ENCODE assay signal across 8 cellular contexts in genomic region chr1:48471103-48471502, GRCh38. TPM values are rescaled to one million over a fixed set of nuclear protein-coding genes. Genes with fewer than 3 reads are reported as not detected.
DNase-seq lines count a peak whose midpoint lies in the region; TF ChIP-seq lines count a peak whose summit lies in the region.

No MANE protein-coding gene starts in this region.

- H3K4me3 ChIP-seq in AG09309 (ENCODE audit: control insufficient read depth, low read depth, low read length), result peak overlapping the region; percentile 71
- peak overlapping the region; percentile 89 to 95 (median 92) for H3K4me3 ChIP-seq in esophagus muscularis mucosa

- CTCF ChIA-PET in RWPE1 (lab: Yijun Ruan, JAX), result no interaction called here

- DNase-seq in AG09309 (ENCODE audit: low read depth), result no peak
- no peak for DNase-seq in RWPE1 (ENCODE audit: low spot score)
- DNase-seq in esophagus muscularis mucosa (ENCODE audit: extremely low spot score), result no peak
- no peak for DNase-seq in nephron progenitor cell
- no peak for DNase-seq in NCI-H774 (lab: John Stamatoyannopoulos, UW)
- DNase-seq in activated gamma-delta T cell treated with Interleukin-2 at 50 U/mL for 16 hours, result no peak
- no peak for DNase-seq in GM03348 (ENCODE audit: low spot score)
- no peak for DNase-seq in NCI-H82 treated with DMSO at 0.1 percent for 48 hours (lab: John Stamatoyannopoulos, UW; ENCODE audit: unreplicated experiment)

- H3K4me1 Mint-ChIP-seq in nephron progenitor cell, result peaks cover 32% of the 10 kb centered on the region

- H3K4me3 Mint-ChIP-seq in nephron progenitor cell, result peak overlapping the region; percentile 92

- peaks cover 5% of the 10 kb centered on the region for H3K36me3 Mint-ChIP-seq in nephron progenitor cell (ENCODE audit: low read depth)

- peak overlapping the region; percentile 61 for H3K27ac ChIP-seq in RWPE1
- H3K27ac ChIP-seq in esophagus muscularis mucosa (replicated peaks in 1 of 4), result peak overlapping the region; percentile 92 to 95 (median 94)

- no peak for TF ChIP-seq EP300 in esophagus muscularis mucosa (IDR thresholded peaks at IDR 0.05)

- H3K9me3 Mint-ChIP-seq in nephron progenitor cell, result peaks cover 13% of the 10 kb centered on the region

- no peak for TF ChIP-seq POLR2A in esophagus muscularis mucosa (IDR thresholded peaks at IDR 0.05; ENCODE audit: low read depth)

- intact Hi-C loops in esophagus muscularis mucosa (cut with DNase I), result no loop called here

- TF ChIP-seq CTCF in AG09309 (IDR thresholded peaks at IDR 0.05; ENCODE audit: control insufficient read depth, insufficient read depth, low read depth, low read length, missing control alignments) (no peak), RWPE1 (conservative IDR thresholded peaks at IDR 0.05; ENCODE audit: low read depth) (no peak), esophagus muscularis mucosa (IDR thresholded peaks at IDR 0.05) (no peak), nephron progenitor cell (IDR thresholded peaks at IDR 0.05) (no peak)

- POLR2A ChIA-PET in RWPE1 (lab: Yijun Ruan, JAX; ENCODE audit: low non-redundant PET), result no interaction called here

- H3K27me3 ChIP-seq in esophagus muscularis mucosa, result no peaks in the 10 kb centered on the region

- H3K4me1 ChIP-seq in esophagus muscularis mucosa, result peaks cover 19 to 44% (median 36%) of the 10 kb centered on the region in 4 donors

- no peaks in the 10 kb centered on the region for H3K9me3 ChIP-seq in esophagus muscularis mucosa

- WGBS in esophagus muscularis mucosa, result 38% methylated on average over 5 of the region's 5 CpGs

- no peaks in the 10 kb centered on the region for H3K36me3 ChIP-seq in esophagus muscularis mucosa

- peak overlapping the region; percentile 63 for H3K27ac Mint-ChIP-seq in nephron progenitor cell

- peaks cover 1% of the 10 kb centered on the region for H3K27me3 Mint-ChIP-seq in nephron progenitor cell (ENCODE audit: low read depth, poor library complexity)

RNA-seq across cellular contexts. Expression of gene SPATA6, which starts 0.9 kb away (rescaled TPM):
- 10 to 100 TPM; 12.4 to 21.9 (median 17.5) TPM for total RNA-seq in esophagus muscularis mucosa
